In genomic region chr11:73376803-73377629, GRCh38 we compare ENCODE assay signal across 1 cellular context.
TF ChIP-seq lines count a peak whose summit lies in the region.

No MANE protein-coding gene starts in this region.

TF ChIP-seq in GM12878, 131 proteins besides CTCF, POLR2A, EP300 and RAD21 (continued from another document and continues in another):
- TF ChIP-seq RELB (IDR thresholded peaks at IDR 0.05; ENCODE audit: low read depth) (peak; percentile 61), NKRF (conservative IDR thresholded peaks at IDR 0.05) (peak; percentile 10; the same call in 1 of the 2 replicates), SIX5 (IDR thresholded peaks at IDR 0.05; ENCODE audit: low read depth, low read length, severe bottlenecking) (no peak), NFYA (IDR thresholded peaks at IDR 0.05; ENCODE audit: borderline replicate concordance, low read depth, low read length) (no peak), JUNB (IDR thresholded peaks at IDR 0.05) (no peak), SMAD5 (IDR thresholded peaks at IDR 0.05; ENCODE audit: low read depth) (peak; percentile 69; the same call in 1 of the 2 replicates), LARP7 (IDR thresholded peaks at IDR 0.05) (no peak), ZBED1 (IDR thresholded peaks at IDR 0.05; ENCODE audit: borderline replicate concordance) (peak; percentile 67; the same call in 1 of the 2 replicates), POU2F2 (IDR thresholded peaks at IDR 0.05; ENCODE audit: borderline replicate concordance, low read depth, low read length) (peak; percentile 81; the same call in 2 of the 3 replicates), MYB (IDR thresholded peaks at IDR 0.05; ENCODE audit: borderline replicate concordance, low read depth, low read length) (no peak), YBX1 (IDR thresholded peaks at IDR 0.05) (no peak), SREBF1 (IDR thresholded peaks at IDR 0.05; ENCODE audit: low read length) (no peak), TCF12 (IDR thresholded peaks at IDR 0.05; ENCODE audit: low read depth, low read length) (peak; percentile 60), NFXL1 (IDR thresholded peaks at IDR 0.05; ENCODE audit: borderline replicate concordance) (no peak), BHLHE40 (IDR thresholded peaks at IDR 0.05; ENCODE audit: borderline replicate concordance in 1 of 2, low read depth in 2 of 2, low read length in 1 of 2) (peak in 1 of 2 experiments; percentile 78; a peak in 3 of 4 replicates), CHD4 (IDR thresholded peaks at IDR 0.05) (no peak), SRF (IDR thresholded peaks at IDR 0.05; ENCODE audit: low read depth in 2 of 2, low read length in 2 of 2) (no peak), ZNF384 (IDR thresholded peaks at IDR 0.05; ENCODE audit: borderline replicate concordance, low read depth, low read length) (no peak), MYC (IDR thresholded peaks at IDR 0.05; ENCODE audit: insufficient read depth, insufficient read length, insufficient replicate concordance, low read length, severe bottlenecking) (peak; percentile 77), CUX1 (IDR thresholded peaks at IDR 0.05; ENCODE audit: insufficient replicate concordance, low read depth, low read length) (no peak), STAT1 (conservative IDR thresholded peaks at IDR 0.05) (no peak), HDAC6 (IDR thresholded peaks at IDR 0.05; ENCODE audit: unreplicated experiment) (no peak), NR2F1 (conservative IDR thresholded peaks at IDR 0.05) (peak; percentile 100), ASH2L (IDR thresholded peaks at IDR 0.05; ENCODE audit: borderline replicate concordance, low read depth) (no peak), POLR2AphosphoS2 (IDR thresholded peaks at IDR 0.05; ENCODE audit: low read depth, low read length) (peak; percentile 38), RCOR1 (conservative IDR thresholded peaks at IDR 0.05; ENCODE audit: low read depth, low read length) (no peak), DPF2 (IDR thresholded peaks at IDR 0.05) (0 out of 2 replicates have a peak, but pooled peaks have one; percentile 35), MEF2A (IDR thresholded peaks at IDR 0.05; ENCODE audit: insufficient read depth, low read depth, low read length) (no peak), NR2C2 (IDR thresholded peaks at IDR 0.05; ENCODE audit: borderline replicate concordance, control insufficient read depth, insufficient read length, low read depth) (peak; percentile 8), CEBPZ (IDR thresholded peaks at IDR 0.05; ENCODE audit: low read depth, low read length) (no peak), ZBTB11 (CRISPR knock-in tag; IDR thresholded peaks at IDR 0.05) (no peak), CHD2 (IDR thresholded peaks at IDR 0.05; ENCODE audit: borderline replicate concordance, low read depth, low read length) (peak; percentile 57; the same call in 1 of the 2 replicates), ZZZ3 (IDR thresholded peaks at IDR 0.05; ENCODE audit: control insufficient read depth, insufficient read length, low read depth) (no peak), ETV6 (conservative IDR thresholded peaks at IDR 0.05 in 1 of 2, IDR thresholded peaks at IDR 0.05 in 1 of 2; ENCODE audit: borderline replicate concordance in 1 of 2, low read depth in 1 of 2) (no peak), ZNF24 (IDR thresholded peaks at IDR 0.05) (no peak), ZBTB40 (IDR thresholded peaks at IDR 0.05; ENCODE audit: borderline replicate concordance) (peak; percentile 58; the same call in 1 of the 2 replicates), MTA2 (IDR thresholded peaks at IDR 0.05; ENCODE audit: low read depth) (peak; percentile 74), NRF1 (conservative IDR thresholded peaks at IDR 0.05; ENCODE audit: low read depth, low read length) (no peak)
- TF ChIP-seq, protein P1, sequence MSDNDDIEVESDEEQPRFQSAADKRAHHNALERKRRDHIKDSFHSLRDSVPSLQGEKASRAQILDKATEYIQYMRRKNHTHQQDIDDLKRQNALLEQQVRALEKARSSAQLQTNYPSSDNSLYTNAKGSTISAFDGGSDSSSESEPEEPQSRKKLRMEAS (IDR thresholded peaks at IDR 0.05; ENCODE audit: low read depth, low read length): peak; percentile 43; the same call in 1 of the 2 replicates
- TF ChIP-seq, protein P2, sequence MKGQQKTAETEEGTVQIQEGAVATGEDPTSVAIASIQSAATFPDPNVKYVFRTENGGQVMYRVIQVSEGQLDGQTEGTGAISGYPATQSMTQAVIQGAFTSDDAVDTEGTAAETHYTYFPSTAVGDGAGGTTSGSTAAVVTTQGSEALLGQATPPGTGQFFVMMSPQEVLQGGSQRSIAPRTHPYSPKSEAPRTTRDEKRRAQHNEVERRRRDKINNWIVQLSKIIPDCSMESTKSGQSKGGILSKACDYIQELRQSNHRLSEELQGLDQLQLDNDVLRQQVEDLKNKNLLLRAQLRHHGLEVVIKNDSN (IDR thresholded peaks at IDR 0.05; ENCODE audit: borderline replicate concordance, extremely low read length, insufficient read depth, low read depth, low read length): no peak
